In genomic region chr13:102845289-102845629, GRCh38 we compare ENCODE assay signal across 8 cellular contexts. TPM values are rescaled to one million over a fixed set of nuclear protein-coding genes. Genes with fewer than 3 reads are reported as not detected.
DNase-seq lines count a peak whose midpoint lies in the region; ATAC-seq and TF ChIP-seq lines count a peak whose summit lies in the region.

No MANE protein-coding gene starts in this region.

- no peaks in the 10 kb centered on the region for H3K9me3 ChIP-seq in cardiac muscle cell (ENCODE audit: low read depth)
- H3K9me3 ChIP-seq in breast epithelium, result no peaks in the 10 kb centered on the region
- no peaks in the 10 kb centered on the region for H3K9me3 ChIP-seq in mucosa of descending colon

- H3K27me3 ChIP-seq in cardiac muscle cell (no peaks in the 10 kb centered on the region), breast epithelium (no peaks in the 10 kb centered on the region)

- H3K4me3 ChIP-seq in cardiac muscle cell (peak overlapping the region; percentile 93), breast epithelium (peak overlapping the region; percentile 76 to 95 (median 83)), mucosa of descending colon (peak overlapping the region; percentile 74)

- no peak for TF ChIP-seq CTCF in cardiac muscle cell (IDR thresholded peaks at IDR 0.05; ENCODE audit: low read depth, low read length)
- no peak for TF ChIP-seq CTCF in breast epithelium (IDR thresholded peaks at IDR 0.05)
- TF ChIP-seq CTCF in mucosa of descending colon (IDR thresholded peaks at IDR 0.05), result no peak
- TF ChIP-seq CTCF in GM10266 (IDR thresholded peaks at IDR 0.05; ENCODE audit: control insufficient read depth, insufficient read depth, low read depth, missing control alignments), result no peak

- DNase-seq in cardiac muscle cell (ENCODE audit: low read depth in 1 of 2, low spot score in 1 of 2) (no peak), Right ventricle myocardium inferior (ENCODE audit: missing footprints) (no peak), breast epithelium (ENCODE audit: low spot score in 2 of 2) (no peak), mucosa of descending colon (no peak), NCI-H226 (no peak), GM10266 (ENCODE audit: extremely low spot score) (no peak)
- no peak for DNase-seq in activated CD4-positive, CD25-positive, alpha-beta regulatory T cell treated with anti-CD3 and anti-CD28 coated beads, Interleukin-2, amount 50 U/mL, for 72 hours

- ATAC-seq in Right ventricle myocardium inferior (no peak), HG03460 (IDR thresholded peaks at IDR 0.05; ENCODE audit: unreplicated experiment) (peak; percentile 16), mucosa of descending colon (peak; percentile 10)

- no peak for TF ChIP-seq POLR2A in breast epithelium (IDR thresholded peaks at IDR 0.05)

- intact Hi-C loops in Right ventricle myocardium inferior (cut with DNase I) (loop anchor here (1.0 kb wide), 1 partner anchor 249 kb away; the partner anchor contains the start of gene TPP2), breast epithelium (cut with DNase I; ENCODE audit: low total_unique reads) (loop anchor here (10.0 kb wide), 1 partner anchor 250 kb away; the partner anchor contains the start of gene TPP2), mucosa of descending colon (cut with DNase I, micrococcal nuclease) (loop anchor here in 1 of 2 donors (5.0 kb wide), 1 partner anchor 248 kb away; the partner anchor contains the start of gene TPP2)

- H3K27ac ChIP-seq in cardiac muscle cell (peak overlapping the region; percentile 96), breast epithelium (peak overlapping the region; percentile 97 to 99)

- H3K36me3 ChIP-seq in cardiac muscle cell (no peaks in the 10 kb centered on the region), breast epithelium (no peaks in the 10 kb centered on the region), mucosa of descending colon (ENCODE audit: low read depth) (no peaks in the 10 kb centered on the region)

- H3K4me1 ChIP-seq in cardiac muscle cell (ENCODE audit: low read depth) (no peaks in the 10 kb centered on the region), breast epithelium (peaks cover 0 to 2% of the 10 kb centered on the region in 2 donors), mucosa of descending colon (ENCODE audit: low read depth) (peaks cover 14% of the 10 kb centered on the region)

RNA-seq across cellular contexts. Expression of gene ERCC5, which starts 0.6 kb away (rescaled TPM):
- total RNA-seq in cardiac muscle cell (41.1 and 84.3 TPM in 2 replicates), Right ventricle myocardium inferior (27.3 TPM), breast epithelium (10 to 100 TPM; 76.0 to 85.0 (median 77.6) TPM), mucosa of descending colon (10 to 100 TPM; 58.6 to 85.0 (median 62.7) TPM)
- 24.9 and 45.1 TPM in 2 replicates for polyA plus RNA-seq in cardiac muscle cell

RNA-seq across cellular contexts. Expression of gene BIVM, which starts 46.3 kb away (rescaled TPM):
- total RNA-seq in cardiac muscle cell (11.3 and 14.7 TPM in 2 replicates), Right ventricle myocardium inferior (32.4 TPM), breast epithelium (10 to 100 TPM; 15.2 to 29.6 (median 27.2) TPM), mucosa of descending colon (10 to 100 TPM; 15.5 to 21.2 (median 17.1) TPM)
- 16.1 and 28.8 TPM in 2 replicates for polyA plus RNA-seq in cardiac muscle cell

RNA-seq across cellular contexts. Expression of gene POGLUT2, which starts 46.5 kb away (rescaled TPM):
- 15.7 and 18.9 TPM in 2 replicates for total RNA-seq in cardiac muscle cell
- 23.1 and 25.7 TPM in 2 replicates for polyA plus RNA-seq in cardiac muscle cell
- total RNA-seq in Right ventricle myocardium inferior, result 3.2 TPM
- total RNA-seq in breast epithelium, result 1 to 10 TPM; 3.2 to 5.9 (median 5.9) TPM
- total RNA-seq in mucosa of descending colon, result 1 to 10 TPM in 2 of 3 donors, under 1 TPM in 1; 0.72 to 3.9 (median 1.7) TPM
